33 cellular contexts compared by ENCODE assay signal in the genomic region with DNA sequence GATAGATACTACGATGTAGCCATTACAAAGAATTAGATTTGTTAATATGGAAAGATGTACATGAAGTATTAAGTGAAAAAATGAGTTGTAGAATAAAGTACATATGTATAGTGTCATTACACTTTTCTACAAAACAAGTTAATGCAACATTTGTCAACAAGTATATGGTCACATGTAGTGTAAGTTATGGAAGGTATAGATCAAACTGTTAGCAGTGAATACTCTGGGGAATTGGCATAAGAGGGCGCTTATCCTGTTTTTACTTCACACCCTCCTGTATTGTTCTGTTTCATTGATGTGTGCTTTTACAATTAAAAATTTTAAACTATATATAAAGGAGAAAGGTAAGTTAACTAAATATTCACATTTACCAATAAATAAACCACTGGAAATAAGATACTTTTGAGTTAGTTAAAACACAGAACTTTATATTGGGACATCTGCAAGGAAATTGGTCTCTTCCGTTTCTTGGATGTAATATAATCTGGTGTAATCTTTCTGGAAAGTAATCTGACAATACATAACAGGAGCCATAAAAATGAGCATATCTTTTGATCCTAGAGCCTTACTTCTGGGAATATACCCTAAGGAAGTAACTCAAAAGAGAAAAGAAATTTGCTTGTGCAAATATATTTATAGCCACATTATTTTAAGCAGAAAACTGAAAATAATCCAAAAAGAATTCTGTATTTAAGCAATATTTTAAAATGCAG. TPM values are rescaled to one million over a fixed set of nuclear protein-coding genes. Genes with fewer than 3 reads are reported as not detected.
"Had no signal": no experiment of that assay in that cellular context is flagged by ENCODE, and none has a peak within 500 bp of the region (broad histone marks: within the 10 kb centered on the region; RNA-seq: fewer than 3 reads in every experiment).

No MANE protein-coding gene starts in this region.

- H3K4me3 ChIP-seq: ascending aorta, cardiac muscle cell, coronary artery, dorsolateral prefrontal cortex, gastroesophageal sphincter, hepatocyte, neural progenitor cell, right atrium auricular region, smooth muscle cell, uterus had no signal

- H3K27ac ChIP-seq: ascending aorta, cardiac muscle cell, coronary artery, gastroesophageal sphincter, hepatocyte, neural progenitor cell, right atrium auricular region, uterus, WERI-Rb-1 had no signal

- H3K36me3 ChIP-seq: ascending aorta, cardiac muscle cell, gastroesophageal sphincter, neural progenitor cell, right atrium auricular region, uterus, WERI-Rb-1 had no signal

- H3K4me2 ChIP-seq: hepatocyte, neural progenitor cell, smooth muscle cell had no signal

- H3K27me3 ChIP-seq: ascending aorta, cardiac muscle cell, dorsolateral prefrontal cortex, gastroesophageal sphincter, hepatocyte, neural progenitor cell, right atrium auricular region, uterus had no signal

- H3K9me3 ChIP-seq: ascending aorta, gastroesophageal sphincter, right atrium auricular region, uterus had no signal

- ATAC-seq: activated CD4-positive, CD25-positive, alpha-beta regulatory T cell treated with anti-CD3 and anti-CD28 coated beads, Interleukin-2, amount 50 U/mL, for 24 hours; effector memory CD8-positive, alpha-beta T cell; gastroesophageal sphincter; left cardiac atrium; naive thymus-derived CD8-positive, alpha-beta T cell; stimulated activated memory B cell treated with anti-CD40 and anti-IgM and Interleukin-4, amounts not matched to agents 10 μg/mL and 1 μg/mL and 100 μg/mL, for 72 hours; stimulated activated naive CD8-positive, alpha-beta T cell treated with anti-CD3 and anti-CD28 coated beads, Interleukin-15, amount 100 ng/mL, for 72 hours had no signal

- DNase-seq: activated CD4-positive, alpha-beta memory T cell treated with anti-CD3 and anti-CD28 coated beads for 36 hours; activated CD4-positive, alpha-beta T cell treated with anti-CD3 and anti-CD28 coated beads for 48 hours; activated CD8-positive, alpha-beta memory T cell treated with anti-CD3 and anti-CD28 coated beads, Interleukin-2, amount 50 U/mL, for 4 hours; activated effector memory CD4-positive, alpha-beta T cell treated with anti-CD3 and anti-CD28 coated beads, Interleukin-2, amount 50 U/mL, for 16 hours; activated naive CD4-positive, alpha-beta T cell treated with anti-CD3 and anti-CD28 coated beads, Interleukin-2, amount 10 ng/mL, durations not matched to agents 7 days and 5 days; activated naive CD8-positive, alpha-beta T cell treated with anti-CD3 and anti-CD28 coated beads, Interleukin-2, amount 10 ng/mL, durations not matched to agents 7 days and 5 days; activated T-cell treated with anti-CD3 and anti-CD28 coated beads, Interleukin-2, amount 50 U/mL, for 1 hour; cerebellar nuclear complex; dorsolateral prefrontal cortex; effector memory CD8-positive, alpha-beta T cell; erythroblast; left cardiac atrium; naive thymus-derived CD8-positive, alpha-beta T cell; occipital lobe; stimulated activated CD4-positive, alpha-beta T cell treated with anti-CD3 and anti-CD28 coated beads, Interleukin-1b, Interleukin-23, amount 100 ng/mL, for 48 hours; stimulated activated CD4-positive, alpha-beta T cell treated with anti-CD3 and anti-CD28 coated beads, Interleukin-4, amount 100 ng/mL, for 4 hours; stimulated activated CD8-positive, alpha-beta memory T cell treated with anti-CD3 and anti-CD28 coated beads, Interleukin-4, amount 100 ng/mL, for 48 hours; stimulated activated naive CD8-positive, alpha-beta T cell treated with anti-CD3 and anti-CD28 coated beads, Interleukin-15, amount 100 ng/mL, for 72 hours; substantia nigra; T-helper 9 cell; uterus; WERI-Rb-1 had no signal

- H2AFZ ChIP-seq: hepatocyte, neural progenitor cell had no signal

- FAIRE-seq: keratinocyte had no signal

- H3K4me1 ChIP-seq: ascending aorta, gastroesophageal sphincter, right atrium auricular region, uterus had no signal

RNA-seq across cellular contexts. Expression of a gene that starts 52.7 kb away (rescaled TPM):
- total RNA-seq: naive thymus-derived CD8-positive, alpha-beta T cell had no signal
